ENCODE assay signal across 11 cellular contexts in the genomic region with DNA sequence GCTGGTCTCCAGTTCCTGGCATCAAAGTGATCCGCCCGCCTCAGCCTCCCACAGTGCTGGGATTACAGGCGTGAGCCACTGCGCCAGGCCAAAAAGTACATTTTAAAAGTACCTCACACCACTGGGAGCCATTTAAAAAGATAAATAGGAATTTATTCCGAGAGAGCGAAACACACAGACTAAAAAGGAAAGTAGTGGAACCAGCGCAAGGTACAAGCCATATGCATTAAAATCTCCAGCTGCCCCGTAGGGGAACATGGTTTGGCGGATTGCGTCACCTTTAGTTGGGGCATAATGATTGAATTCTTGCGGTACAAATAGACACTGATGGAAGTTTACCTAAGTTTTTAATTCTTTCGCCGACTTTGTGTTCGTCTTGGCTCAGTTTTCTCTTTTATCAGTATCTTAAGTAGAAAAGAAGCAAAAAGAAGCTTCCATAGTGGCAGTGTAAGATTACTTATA. TPM values are rescaled to one million over a fixed set of nuclear protein-coding genes. Genes with fewer than 3 reads are reported as not detected.
DNase-seq lines count a peak whose midpoint lies in the region; ATAC-seq and TF ChIP-seq lines count a peak whose summit lies in the region.
"Had no signal": no experiment of that assay in that cellular context is flagged by ENCODE, and none has a peak within 500 bp of the region (broad histone marks: within the 10 kb centered on the region; RNA-seq: fewer than 3 reads in every experiment).

No MANE protein-coding gene starts in this region.

- DNase-seq in activated naive CD8-positive, alpha-beta T cell treated with anti-CD3 and anti-CD28 coated beads, Interleukin-2, amount 10 ng/mL, durations not matched to agents 7 days and 5 days = no peak
- DNase-seq in natural killer cell = no peak
- no peak for DNase-seq in UCSD-AML1 (lab: John Stamatoyannopoulos, UW; ENCODE audit: unreplicated experiment)
- no peak for DNase-seq in stimulated activated CD4-positive, alpha-beta T cell treated with anti-CD3 and anti-CD28 coated beads, Interleukin-1b, Interleukin-23, amount 100 ng/mL, for 48 hours
- DNase-seq: T-helper 9 cell had no signal

- H3K27ac Mint-ChIP-seq in activated naive CD8-positive, alpha-beta T cell treated with anti-CD3 and anti-CD28 coated beads, Interleukin-2, amount 10 ng/mL, durations not matched to agents 7 days and 5 days = peak overlapping the region; percentile 66
- H3K27ac Mint-ChIP-seq in natural killer cell = no peak overlapping the region

- H3K27ac ChIP-seq in BLaER1 treated with 17β-estradiol and CSF1 and Interleukin-3, amounts not matched to agents 10 nM and 100 nM = no peak overlapping the region
- no peak overlapping the region for H3K27ac ChIP-seq in HUES48 (ENCODE audit: low read depth, low read length)
- H3K27ac ChIP-seq: ascending aorta, HL-60 had no signal

- H3K36me3 Mint-ChIP-seq in activated naive CD8-positive, alpha-beta T cell treated with anti-CD3 and anti-CD28 coated beads, Interleukin-2, amount 10 ng/mL, durations not matched to agents 7 days and 5 days = no peaks in the 10 kb centered on the region
- H3K36me3 Mint-ChIP-seq in natural killer cell = no peaks in the 10 kb centered on the region

- no peaks in the 10 kb centered on the region for H3K36me3 ChIP-seq in BLaER1 treated with 17β-estradiol and CSF1 and Interleukin-3, amounts not matched to agents 10 nM and 100 nM
- H3K36me3 ChIP-seq in HUES48 (ENCODE audit: control insufficient read depth, insufficient read depth, low read length) = no peaks in the 10 kb centered on the region
- H3K36me3 ChIP-seq: ascending aorta had no signal

- H3K4me3 Mint-ChIP-seq in activated naive CD8-positive, alpha-beta T cell treated with anti-CD3 and anti-CD28 coated beads, Interleukin-2, amount 10 ng/mL, durations not matched to agents 7 days and 5 days = peak overlapping the region; percentile 86
- peak overlapping the region; percentile 86 for H3K4me3 Mint-ChIP-seq in natural killer cell

- 0 out of 22 replicates have a peak overlapping the region, but pooled peaks of 1 of the 11 experiments have one; percentile 70 for H3K9ac ChIP-seq in BLaER1 treated with 17β-estradiol and CSF1 and Interleukin-3, amounts not matched to agents 10 nM and 100 nM
- no peak overlapping the region for H3K9ac ChIP-seq in HUES48 (ENCODE audit: low read depth, low read length)

- POLR2A ChIA-PET in activated naive CD8-positive, alpha-beta T cell treated with anti-CD3 and anti-CD28 coated beads, Interleukin-2, amount 10 ng/mL, durations not matched to agents 7 days and 5 days (lab: Charles Lee) = no interaction called here

- peaks cover 15% of the 10 kb centered on the region for H3K4me1 Mint-ChIP-seq in activated naive CD8-positive, alpha-beta T cell treated with anti-CD3 and anti-CD28 coated beads, Interleukin-2, amount 10 ng/mL, durations not matched to agents 7 days and 5 days
- peaks cover 9 to 12% of the 10 kb centered on the region in 2 donors for H3K4me1 Mint-ChIP-seq in natural killer cell

- H3K9me3 Mint-ChIP-seq in activated naive CD8-positive, alpha-beta T cell treated with anti-CD3 and anti-CD28 coated beads, Interleukin-2, amount 10 ng/mL, durations not matched to agents 7 days and 5 days = no peaks in the 10 kb centered on the region
- H3K9me3 Mint-ChIP-seq in natural killer cell = no peaks in the 10 kb centered on the region

- no peak for ATAC-seq in activated naive CD8-positive, alpha-beta T cell treated with anti-CD3 and anti-CD28 coated beads, Interleukin-2, amount 10 ng/mL, durations not matched to agents 7 days and 5 days (ENCODE audit: low read depth)
- ATAC-seq in natural killer cell (no peak), GM18505 (IDR thresholded peaks at IDR 0.05; ENCODE audit: unreplicated experiment) (no peak), HG03432 (IDR thresholded peaks at IDR 0.05; ENCODE audit: unreplicated experiment) (no peak)

- H3K4me2 ChIP-seq in BLaER1 treated with 17β-estradiol and CSF1 and Interleukin-3, amounts not matched to agents 10 nM and 100 nM = peak overlapping the region; percentile 94 to 100 (median 100); a peak in 21 of 22 replicates

- no peak for TF ChIP-seq POLR2A in GM18505 (IDR thresholded peaks at IDR 0.05; ENCODE audit: borderline replicate concordance, extremely low read depth, insufficient read depth, insufficient read length)

- H3K9me3 ChIP-seq in BLaER1 treated with 17β-estradiol and CSF1 and Interleukin-3, amounts not matched to agents 10 nM and 100 nM (replicated peaks in 1 of 11) = peaks cover 0 to 5% (median 0%) of the 10 kb centered on the region in 11 experiments; a peak in 1 of 22 replicates
- no peaks in the 10 kb centered on the region for H3K9me3 ChIP-seq in HUES48 (ENCODE audit: control insufficient read depth, insufficient read depth, low read length)
- H3K9me3 ChIP-seq: ascending aorta had no signal

- intact Hi-C loops in natural killer cell (cut with micrococcal nuclease) = no loop called here

- H4K20me1 ChIP-seq in BLaER1 treated with 17β-estradiol and CSF1 and Interleukin-3, amounts not matched to agents 10 nM and 100 nM = no peaks in the 10 kb centered on the region

- peaks cover 35% of the 10 kb centered on the region for H3K27me3 Mint-ChIP-seq in activated naive CD8-positive, alpha-beta T cell treated with anti-CD3 and anti-CD28 coated beads, Interleukin-2, amount 10 ng/mL, durations not matched to agents 7 days and 5 days
- peaks cover 18 to 25% of the 10 kb centered on the region in 2 donors for H3K27me3 Mint-ChIP-seq in natural killer cell (ENCODE audit: low read depth in 2 of 2)

- peaks cover 4 to 18% (median 9%) of the 10 kb centered on the region in 10 experiments; a peak in 16 of 20 replicates for H3K4me1 ChIP-seq in BLaER1 treated with 17β-estradiol and CSF1 and Interleukin-3, amounts not matched to agents 10 nM and 100 nM
- no peaks in the 10 kb centered on the region for H3K4me1 ChIP-seq in HUES48 (ENCODE audit: control insufficient read depth, insufficient read depth, low read length)

- H3K4me3 ChIP-seq in BLaER1 treated with 17β-estradiol and CSF1 and Interleukin-3, amounts not matched to agents 10 nM and 100 nM = peak overlapping the region in 6 of 10 experiments; percentile 60 to 75 (median 72); a peak in 7 of 20 replicates
- peak overlapping the region; percentile 78; the same call in 1 of the 2 replicates for H3K4me3 ChIP-seq in HUES48 (ENCODE audit: low read depth, low read length)

- peaks cover 20 to 32% (median 27%) of the 10 kb centered on the region in 11 experiments for H3K27me3 ChIP-seq in BLaER1 treated with 17β-estradiol and CSF1 and Interleukin-3, amounts not matched to agents 10 nM and 100 nM
- H3K27me3 ChIP-seq in HUES48 (ENCODE audit: control insufficient read depth, insufficient read depth, low read length) = peaks cover 37% of the 10 kb centered on the region

- no peak for TF ChIP-seq CTCF in natural killer cell (IDR thresholded peaks at IDR 0.05)

RNA-seq across cellular contexts. Expression of a gene that starts 1.3 kb away (rescaled TPM):
- under 1 TPM in 1 of 2 experiments, not detected in 1; 0.48 TPM for total RNA-seq in activated naive CD8-positive, alpha-beta T cell treated with anti-CD3 and anti-CD28 coated beads, Interleukin-2, amount 10 ng/mL, durations not matched to agents 7 days and 5 days
- not detected for total RNA-seq in natural killer cell
- total RNA-seq: ascending aorta had no signal

RNA-seq across cellular contexts. Expression of a gene that starts 23.9 kb away (rescaled TPM):
- under 1 TPM; 0.25 to 0.26 TPM for total RNA-seq in activated naive CD8-positive, alpha-beta T cell treated with anti-CD3 and anti-CD28 coated beads, Interleukin-2, amount 10 ng/mL, durations not matched to agents 7 days and 5 days
- under 1 TPM; 0.16 to 0.75 (median 0.60) TPM for total RNA-seq in natural killer cell
- total RNA-seq: ascending aorta had no signal

RNA-seq across cellular contexts. Expression of a gene that starts 38.9 kb away (rescaled TPM):
- total RNA-seq in activated naive CD8-positive, alpha-beta T cell treated with anti-CD3 and anti-CD28 coated beads, Interleukin-2, amount 10 ng/mL, durations not matched to agents 7 days and 5 days = 1 to 10 TPM; 8.8 to 9.7 TPM
- 1 to 10 TPM; 3.1 to 5.9 (median 5.8) TPM for total RNA-seq in natural killer cell

RNA-seq across cellular contexts. Expression of a gene that starts 42.4 kb away (rescaled TPM):
- total RNA-seq in activated naive CD8-positive, alpha-beta T cell treated with anti-CD3 and anti-CD28 coated beads, Interleukin-2, amount 10 ng/mL, durations not matched to agents 7 days and 5 days = 1 to 10 TPM; 3.5 to 4.0 TPM
- total RNA-seq in natural killer cell = under 1 TPM in 1 of 3 donors, not detected in 2; 0.35 TPM
- total RNA-seq: ascending aorta had no signal
